Comparison of ENCODE assay signal across 8 cellular contexts in the genomic region with DNA sequence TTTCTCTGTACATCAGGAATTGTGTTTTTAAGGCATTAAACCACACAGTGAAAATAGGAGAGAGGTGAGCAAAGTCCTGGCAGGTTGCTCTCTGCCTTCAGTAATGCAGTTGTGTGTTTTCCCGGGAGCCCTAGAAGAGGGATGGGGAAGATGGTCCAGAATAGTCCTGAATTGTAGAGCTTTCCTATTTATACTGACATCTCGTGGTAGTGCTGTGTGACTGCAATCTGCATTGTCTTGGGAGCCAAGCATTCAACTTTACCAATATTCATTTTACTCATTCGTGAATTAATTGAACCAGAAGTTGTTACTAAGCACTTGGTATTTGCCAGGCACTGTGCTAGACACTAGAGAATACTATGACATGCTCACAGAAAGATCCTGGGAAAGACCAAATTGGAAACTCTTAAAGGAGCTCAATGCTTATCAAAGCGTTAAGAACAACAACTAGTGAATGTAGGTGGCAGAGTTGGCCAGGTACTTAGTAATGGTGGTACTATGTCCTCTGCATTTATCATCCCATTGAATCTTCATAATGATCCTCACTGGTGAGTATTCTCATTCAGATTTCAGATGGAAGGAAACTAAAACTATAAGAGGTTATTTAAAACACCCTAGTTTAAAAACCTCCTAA.
DNase-seq lines count a peak whose midpoint lies in the region; ATAC-seq and TF ChIP-seq lines count a peak whose summit lies in the region.

No MANE protein-coding gene starts in this region.

- POLR2A ChIA-PET in activated CD4-positive, alpha-beta memory T cell treated with anti-CD3 and anti-CD28 coated beads, Interleukin-2, amount 10 ng/mL, durations not matched to agents 7 days and 5 days (lab: Charles Lee) = interaction anchor here (1.2 to 2.4 kb wide), 3 partner anchors 210 to 214 kb away, joined by 5 to 12 read pairs (median 8); a partner anchor contains a TSS

- peaks cover 11% of the 10 kb centered on the region for H3K4me1 Mint-ChIP-seq in activated CD4-positive, alpha-beta memory T cell treated with anti-CD3 and anti-CD28 coated beads, Interleukin-2, amount 10 ng/mL, durations not matched to agents 7 days and 5 days

- no peak overlapping the region for H3K27ac Mint-ChIP-seq in activated CD4-positive, alpha-beta memory T cell treated with anti-CD3 and anti-CD28 coated beads, Interleukin-2, amount 10 ng/mL, durations not matched to agents 7 days and 5 days

- H3K4me1 ChIP-seq in body of pancreas (no peaks in the 10 kb centered on the region), thyroid gland (no peaks in the 10 kb centered on the region)

- H3K9me3 Mint-ChIP-seq in activated CD4-positive, alpha-beta memory T cell treated with anti-CD3 and anti-CD28 coated beads, Interleukin-2, amount 10 ng/mL, durations not matched to agents 7 days and 5 days = peaks cover 2% of the 10 kb centered on the region

- H3K27ac ChIP-seq in body of pancreas (no peak overlapping the region), thyroid gland (no peak overlapping the region)

- DNase-seq in COLO829 (ENCODE audit: low spot score) (peak; percentile 56), NCI-H2107 treated with DMSO at 0.1 percent for 48 hours (lab: John Stamatoyannopoulos, UW; ENCODE audit: unreplicated experiment) (peak; percentile 30), body of pancreas (peak in 2 of 4 donors; percentile 18 to 19), iris pigment epithelial cell (ENCODE audit: low read depth) (peak; percentile 60), thyroid gland (no peak)
- no peak for DNase-seq in activated CD4-positive, alpha-beta memory T cell treated with anti-CD3 and anti-CD28 coated beads, Interleukin-2, amount 10 ng/mL, durations not matched to agents 7 days and 5 days

- TF ChIP-seq POLR2A in body of pancreas (IDR thresholded peaks at IDR 0.05) (no peak), thyroid gland (IDR thresholded peaks at IDR 0.05) (no peak)

- CTCF ChIA-PET in activated CD4-positive, alpha-beta memory T cell treated with anti-CD3 and anti-CD28 coated beads, Interleukin-2, amount 10 ng/mL, durations not matched to agents 7 days and 5 days (lab: Charles Lee) = interaction anchor here (0.6 to 7.1 kb wide), 35 partner anchors 9 to 1152 kb away, joined by 3 to 41 read pairs (median 3); a partner anchor contains a TSS

- H3K36me3 ChIP-seq in body of pancreas (replicated peaks in 1 of 2; ENCODE audit: insufficient read depth in 1 of 2, low read depth in 2 of 2) (no peaks in the 10 kb centered on the region), thyroid gland (no peaks in the 10 kb centered on the region)

- H3K4me3 ChIP-seq in body of pancreas = no peak overlapping the region
- H3K4me3 ChIP-seq in thyroid gland (replicated peaks in 1 of 3) = no peak overlapping the region

- intact Hi-C loops in body of pancreas (cut with DNase I) = no loop called here
- intact Hi-C loops in thyroid gland (cut with DNase I) = loop anchor here (10.0 kb wide), 1 partner anchor 207 kb away; no protein-coding TSS in a partner anchor

- H3K36me3 Mint-ChIP-seq in activated CD4-positive, alpha-beta memory T cell treated with anti-CD3 and anti-CD28 coated beads, Interleukin-2, amount 10 ng/mL, durations not matched to agents 7 days and 5 days (ENCODE audit: low read depth) = no peaks in the 10 kb centered on the region

- ATAC-seq in GM21717 (IDR thresholded peaks at IDR 0.05; ENCODE audit: unreplicated experiment) (peak; percentile 61), body of pancreas (peak; percentile 66), GM19023 (IDR thresholded peaks at IDR 0.05; ENCODE audit: unreplicated experiment) (no peak)

- no peak overlapping the region for H3K4me3 Mint-ChIP-seq in activated CD4-positive, alpha-beta memory T cell treated with anti-CD3 and anti-CD28 coated beads, Interleukin-2, amount 10 ng/mL, durations not matched to agents 7 days and 5 days

- WGBS in body of pancreas, 2 donors = 16 to 22% methylated on average over 4 of the region's 4 CpGs
- 19 to 25% methylated on average over 4 of the region's 4 CpGs for WGBS in thyroid gland, 2 donors

- no peaks in the 10 kb centered on the region for H3K9me3 ChIP-seq in body of pancreas
- no peaks in the 10 kb centered on the region for H3K9me3 ChIP-seq in thyroid gland

- no peaks in the 10 kb centered on the region for H3K27me3 ChIP-seq in body of pancreas
- no peaks in the 10 kb centered on the region for H3K27me3 ChIP-seq in thyroid gland

- peak; percentile 65 to 92 (median 84) for TF ChIP-seq CTCF in body of pancreas (IDR thresholded peaks at IDR 0.05)
- peak in 5 of 6 experiments; percentile 56 to 81 (median 62) for TF ChIP-seq CTCF in thyroid gland (IDR thresholded peaks at IDR 0.05)

- peaks cover 21% of the 10 kb centered on the region for H3K27me3 Mint-ChIP-seq in activated CD4-positive, alpha-beta memory T cell treated with anti-CD3 and anti-CD28 coated beads, Interleukin-2, amount 10 ng/mL, durations not matched to agents 7 days and 5 days

Comparison
In these comparisons a context has a peak if more than half of its experiments do, and no peak if none do; other contexts are left out.
1. DNase-seq: peak in COLO829 (single experiment), NCI-H2107 treated with DMSO at 0.1 percent for 48 hours (single experiment) and iris pigment epithelial cell (single experiment); none in thyroid gland (0 of 2) and activated CD4-positive, alpha-beta memory T cell treated with anti-CD3 and anti-CD28 coated beads, Interleukin-2, amount 10 ng/mL, durations not matched to agents 7 days and 5 days (single experiment).